1 cellular context compared by ENCODE assay signal in the genomic region with DNA sequence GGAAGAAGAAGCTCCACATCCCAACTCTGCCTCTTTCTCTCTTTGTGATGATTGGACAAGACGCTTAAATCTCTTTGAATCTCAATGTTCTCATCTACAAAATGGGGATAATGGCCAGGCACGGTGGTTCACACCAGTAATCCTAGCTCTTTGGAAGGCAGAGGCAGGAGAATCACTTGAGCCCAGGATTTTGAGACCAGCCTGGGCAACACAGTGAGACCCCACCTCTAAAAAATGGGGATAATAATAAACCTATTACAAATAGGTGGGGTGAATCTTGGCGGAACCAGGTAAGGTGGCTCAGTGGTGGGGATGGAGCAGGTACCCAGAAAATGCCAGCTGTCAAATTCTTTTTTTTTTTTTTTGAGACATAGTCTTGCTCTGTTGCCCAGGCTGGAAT.
A peak's percentile ranks its signal among the peaks of the same experiment; 100 is the strongest.
TF ChIP-seq lines count a peak whose summit lies in the region.

No MANE protein-coding gene starts in this region.

TF ChIP-seq in HEK293, 187 proteins besides CTCF, POLR2A, EP300 and RAD21 (continued from another document):
- no peak for TF ChIP-seq ZNF292 (tag by site-specific recombination; IDR thresholded peaks at IDR 0.05; ENCODE audit: borderline replicate concordance, low read depth)
- peak; percentile 72; the same call in 1 of the 2 replicates for TF ChIP-seq ZNF121 (tag by site-specific recombination; IDR thresholded peaks at IDR 0.05)
- no peak for TF ChIP-seq GLIS1 (tag by site-specific recombination; IDR thresholded peaks at IDR 0.05)
